In the genomic region with DNA sequence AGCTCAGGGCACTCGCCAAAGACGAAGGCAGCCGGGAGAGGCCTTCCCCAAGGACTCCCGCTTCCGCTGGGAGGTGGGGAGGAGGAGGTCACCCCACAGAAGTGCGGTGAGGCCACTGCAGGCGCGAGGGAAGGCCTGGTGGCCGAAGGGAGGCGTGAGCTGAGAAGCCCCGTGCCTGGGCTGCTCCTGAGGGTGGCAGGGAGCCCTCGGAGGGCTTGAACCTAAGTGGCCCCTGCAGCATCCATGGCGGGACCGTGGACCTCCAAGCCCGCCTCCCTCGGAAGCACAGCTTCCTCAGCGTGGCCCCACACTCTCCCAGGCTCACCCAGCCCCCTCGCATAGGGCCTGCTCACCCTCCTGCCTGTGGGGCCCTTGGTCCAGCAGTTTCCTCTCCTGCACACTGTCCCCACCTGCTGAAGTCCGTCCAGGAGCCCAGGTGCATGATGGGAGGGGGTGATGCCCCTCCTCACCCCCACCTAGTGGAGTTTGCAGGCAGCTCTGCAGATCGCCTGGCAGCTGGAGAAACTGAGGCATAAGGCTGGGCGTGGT, we compare ENCODE assay signal across 18 cellular contexts. TPM values are rescaled to one million over a fixed set of nuclear protein-coding genes. Genes with fewer than 3 reads are reported as not detected.
A peak's percentile ranks its signal among the peaks of the same experiment; 100 is the strongest.
DNase-seq lines count a peak whose midpoint lies in the region; ATAC-seq and TF ChIP-seq lines count a peak whose summit lies in the region.
"Had no signal": no experiment of that assay in that cellular context is flagged by ENCODE, and none has a peak within 500 bp of the region (broad histone marks: within the 10 kb centered on the region; RNA-seq: fewer than 3 reads in every experiment).

No MANE protein-coding gene starts in this region.

- H3K4me3 Mint-ChIP-seq in chondrocyte (ENCODE audit: unreplicated experiment) = no peak overlapping the region
- H3K4me3 Mint-ChIP-seq: CD4-positive, alpha-beta memory T cell had no signal

- H3K4me3 ChIP-seq in BLaER1 (no peak overlapping the region), tibial artery (no peak overlapping the region)
- H3K4me3 ChIP-seq: Peyer's patch had no signal

- no peaks in the 10 kb centered on the region for H3K36me3 Mint-ChIP-seq in chondrocyte (ENCODE audit: low read depth)
- H3K36me3 Mint-ChIP-seq: CD4-positive, alpha-beta memory T cell had no signal

- peaks cover 8% of the 10 kb centered on the region; the same call in 1 of the 2 replicates for H4K20me1 ChIP-seq in BLaER1

- peak overlapping the region; percentile 23; the same call in 1 of the 2 replicates for H3K9ac ChIP-seq in BLaER1

- no peak overlapping the region for H3K27ac Mint-ChIP-seq in chondrocyte (ENCODE audit: unreplicated experiment)
- H3K27ac Mint-ChIP-seq: CD4-positive, alpha-beta memory T cell had no signal

- DNase-seq in A172 (ENCODE audit: low spot score) = peak; percentile 31
- DNase-seq in M059J (ENCODE audit: low read depth) = peak; percentile 62
- DNase-seq in chondrocyte (ENCODE audit: low spot score) = peak; percentile 82
- no peak for DNase-seq in amniotic stem cell (lab: John Stamatoyannopoulos, UW)
- no peak for DNase-seq in tibial artery
- no peak for DNase-seq in EL
- DNase-seq: CD4-positive, alpha-beta memory T cell; DND-41; GDM1; HCEC 1CT; KBM-7; NCI-H1105 treated with DMSO at 0.1 percent for 48 hours; Peyer's patch had no signal

- no peaks in the 10 kb centered on the region for H3K27me3 Mint-ChIP-seq in chondrocyte (ENCODE audit: low read depth)

- H3K9me3 ChIP-seq in BLaER1 (no peaks in the 10 kb centered on the region), tibial artery (no peaks in the 10 kb centered on the region)
- H3K9me3 ChIP-seq: Peyer's patch had no signal

- TF ChIP-seq CTCF in chondrocyte (IDR thresholded peaks at IDR 0.05) (no peak), tibial artery (IDR thresholded peaks at IDR 0.05) (no peak)

- no peak for ATAC-seq in GM19467 (IDR thresholded peaks at IDR 0.05; ENCODE audit: unreplicated experiment)
- ATAC-seq: SK-N-SH treated with all-trans-retinoic acid at 6 μM for 48 hours had no signal

- peaks cover 10% of the 10 kb centered on the region for H3K27me3 ChIP-seq in BLaER1
- peaks cover 0 to 87% of the 10 kb centered on the region in 2 donors for H3K27me3 ChIP-seq in tibial artery

- intact Hi-C loops in tibial artery (cut with DNase I; ENCODE audit: low total_unique reads) = no loop called here

- no peaks in the 10 kb centered on the region for H3K9me3 Mint-ChIP-seq in chondrocyte (ENCODE audit: low read depth)
- H3K9me3 Mint-ChIP-seq: CD4-positive, alpha-beta memory T cell had no signal

- H3K27ac ChIP-seq in BLaER1 (no peak overlapping the region), tibial artery (no peak overlapping the region)
- H3K27ac ChIP-seq: HL-60, Peyer's patch had no signal

- H3K36me3 ChIP-seq in BLaER1 = no peaks in the 10 kb centered on the region
- H3K36me3 ChIP-seq in tibial artery = no peaks in the 10 kb centered on the region
- H3K36me3 ChIP-seq: Peyer's patch had no signal

- H3K4me2 ChIP-seq in BLaER1 = peak overlapping the region; percentile 93

- peaks cover 16% of the 10 kb centered on the region for H3K4me1 Mint-ChIP-seq in chondrocyte (ENCODE audit: low read depth)
- H3K4me1 Mint-ChIP-seq: CD4-positive, alpha-beta memory T cell had no signal

- peaks cover 81% of the 10 kb centered on the region for H3K4me1 ChIP-seq in BLaER1
- H3K4me1 ChIP-seq in tibial artery = peaks cover 0 to 13% (median 7%) of the 10 kb centered on the region in 4 donors

RNA-seq across cellular contexts. Expression of gene EFNA2, which starts 25.9 kb away (rescaled TPM):
- total RNA-seq in A172 (2014; rRNA removed; shearing (Covaris generic)) = 9.1 and 9.9 TPM in 2 replicates
- total RNA-seq in M059J (2014; rRNA removed; shearing (Covaris generic)) = not detected in 2 replicates
- total RNA-seq in chondrocyte = 7.0 to 7.9 TPM (median 7.2 TPM) in 3 replicates
- total RNA-seq: CD4-positive, alpha-beta memory T cell; T-helper 1 cell treated with Interleukin-12 subunit alpha and Interleukin-12 subunit beta and Interleukin-4 antibody, amounts not matched to agents 30 ng/mL and 1 ng/mL, for 36 hours had no signal

RNA-seq across cellular contexts. Expression of gene FAM174C, which starts 36.3 kb away (rescaled TPM):
- 90.5 and 93.6 TPM in 2 replicates for total RNA-seq in A172 (2014; rRNA removed; shearing (Covaris generic))
- 108 and 128 TPM in 2 replicates for total RNA-seq in M059J (2014; rRNA removed; shearing (Covaris generic))
- total RNA-seq in chondrocyte = 32.7 to 41.3 TPM (median 36.1 TPM) in 3 replicates

RNA-seq across cellular contexts. Expression of gene CIRBP, which starts 42.5 kb away (rescaled TPM):
- total RNA-seq in A172 (2014; rRNA removed; shearing (Covaris generic)) = 124 and 266 TPM in 2 replicates
- total RNA-seq in M059J (2014; rRNA removed; shearing (Covaris generic)) = 115 and 145 TPM in 2 replicates
- total RNA-seq in chondrocyte = 295 to 320 TPM (median 303 TPM) in 3 replicates

Comparison
In these comparisons a context has a peak if more than half of its experiments do, and no peak if none do; other contexts are left out.
1. DNase-seq: peak in A172 (single experiment), M059J (single experiment) and chondrocyte (single experiment); none in amniotic stem cell (single experiment), tibial artery (0 of 2) and EL (single experiment).